Comparison of ENCODE assay signal across 14 cellular contexts in genomic region chr1:224300346-224300745, GRCh38. TPM values are rescaled to one million over a fixed set of nuclear protein-coding genes. Genes with fewer than 3 reads are reported as not detected.
DNase-seq lines count a peak whose midpoint lies in the region; FAIRE-seq and TF ChIP-seq lines count a peak whose summit lies in the region.
"Had no signal": no experiment of that assay in that cellular context is flagged by ENCODE, and none has a peak within 500 bp of the region (broad histone marks: within the 10 kb centered on the region; RNA-seq: fewer than 3 reads in every experiment).

No MANE protein-coding gene starts in this region.

- peaks cover 52% of the 10 kb centered on the region for H3K36me3 ChIP-seq in PC-9 (ENCODE audit: low read depth)
- peaks cover 12 to 26% of the 10 kb centered on the region in 2 experiments for H3K36me3 ChIP-seq in endothelial cell of umbilical vein (ENCODE audit: control insufficient read depth in 2 of 2, extremely low read depth in 1 of 2, insufficient read depth in 2 of 2, low read length in 2 of 2)

- in situ Hi-C loops in G401 (cut with HindIII; ENCODE audit: low sequenced_read_pairs): no loop called here

- DNase-seq in EL (peak; percentile 80), PC-9 (peak; percentile 25 to 80), endothelial cell of umbilical vein (ENCODE audit: low read depth, low spot score) (peak; percentile 66), renal cortical epithelial cell (ENCODE audit: low read depth) (peak; percentile 83), G401 (ENCODE audit: low spot score) (no peak), NCI-H1092 treated with DMSO at 0.1 percent for 48 hours (lab: John Stamatoyannopoulos, UW) (no peak), middle frontal gyrus (ENCODE audit: extremely low spot score, low spot score) (no peak)
- no peak for DNase-seq in activated effector memory CD4-positive, alpha-beta T cell treated with anti-CD3 and anti-CD28 coated beads, Interleukin-2, amount 50 U/mL, for 16 hours
- DNase-seq: activated CD8-positive, alpha-beta memory T cell treated with anti-CD3 and anti-CD28 coated beads, Interleukin-2, amount 10 ng/mL, durations not matched to agents 7 days and 5 days; anterior cingulate cortex; NCI-H1092; T-helper 17 cell had no signal

- no peak for TF ChIP-seq POLR2A in endothelial cell of umbilical vein (IDR thresholded peaks at IDR 0.05; ENCODE audit: low read depth, low read length)

- H3K27ac ChIP-seq in PC-9 (no peak overlapping the region), endothelial cell of umbilical vein (ENCODE audit: insufficient read depth, low read depth, low read length) (peak overlapping the region; percentile 41)

- TF ChIP-seq CTCF in PC-9 (conservative IDR thresholded peaks at IDR 0.05): no peak
- TF ChIP-seq CTCF in endothelial cell of umbilical vein (IDR thresholded peaks at IDR 0.05; ENCODE audit: extremely low read depth in 1 of 2, insufficient read depth in 1 of 2, low read depth in 1 of 2, low read length in 2 of 2): no peak

- H4K20me1 ChIP-seq in PC-9 (ENCODE audit: insufficient read depth) (no peaks in the 10 kb centered on the region; the same call in 1 of the 2 replicates), endothelial cell of umbilical vein (replicated peaks; ENCODE audit: control insufficient read depth, extremely low read depth, insufficient read depth, low read length) (no peaks in the 10 kb centered on the region)

- H3K4me2 ChIP-seq in PC-9 (no peak overlapping the region), endothelial cell of umbilical vein (ENCODE audit: insufficient read depth, low read length) (no peak overlapping the region)

- peak; percentile 87 for FAIRE-seq in endothelial cell of umbilical vein (lab: Jason Lieb, UNC)
- FAIRE-seq: G401.6 had no signal

- H3K27me3 ChIP-seq in PC-9 (ENCODE audit: insufficient read depth, low read depth): no peaks in the 10 kb centered on the region
- no peaks in the 10 kb centered on the region for H3K27me3 ChIP-seq in endothelial cell of umbilical vein (ENCODE audit: control insufficient read depth in 2 of 2, insufficient read depth in 2 of 2, low read length in 2 of 2)

- intact Hi-C loops in PC-9 (cut with micrococcal nuclease; ENCODE audit: unreplicated experiment) (no loop called here), endothelial cell of umbilical vein (cut with micrococcal nuclease) (no loop called here)

- no peaks in the 10 kb centered on the region for H3K9me2 ChIP-seq in PC-9 (ENCODE audit: insufficient read depth)

- dilution Hi-C loops in endothelial cell of umbilical vein (cut with MboI; ENCODE audit: extremely low pct_ligation_motif_present, low sequenced_read_pairs): no loop called here

- H3K9me3 ChIP-seq in PC-9 (ENCODE audit: insufficient read depth, low read depth) (no peaks in the 10 kb centered on the region), endothelial cell of umbilical vein (replicated peaks; ENCODE audit: control insufficient read depth, insufficient read depth, low read length) (no peaks in the 10 kb centered on the region)
- H3K9me3 ChIP-seq: HAP-1 had no signal

- POLR2A ChIA-PET in PC-9 (lab: Charles Lee; ENCODE audit: unreplicated experiment) (no interaction called here), endothelial cell of umbilical vein (lab: Charles Lee) (interaction anchor here (0.9 to 1.0 kb wide), 2 partner anchors 117 to 162 kb away, joined by 3 read pairs; partner anchors contain the start of gene DEGS1)

- BruUV-seq in PC-9 (replicated peaks; lab: Mats Ljungman, UMichigan) (no TSS peak), endothelial cell of umbilical vein (replicated peaks; lab: Mats Ljungman, UMichigan) (no TSS peak)

- CTCF ChIA-PET in PC-9 (lab: Charles Lee): interaction anchor here (1.1 kb wide), 1 partner anchor 622 kb away, joined by 3 read pairs; no protein-coding TSS in a partner anchor
- CTCF ChIA-PET in endothelial cell of umbilical vein (lab: Charles Lee): interaction anchor here (0.6 to 1.4 kb wide), 15 partner anchors 8 to 622 kb away, joined by 3 to 11 read pairs (median 4); partner anchors contain the start of genes DEGS1 and NVL

- H3K79me2 ChIP-seq in PC-9 (ENCODE audit: low read depth) (no peaks in the 10 kb centered on the region; the same call in 1 of the 2 replicates), endothelial cell of umbilical vein (ENCODE audit: control insufficient read depth, insufficient read depth, low read length) (no peaks in the 10 kb centered on the region)

- H2AFZ ChIP-seq in PC-9: no peak overlapping the region
- no peak overlapping the region for H2AFZ ChIP-seq in endothelial cell of umbilical vein (ENCODE audit: low read depth, low read length)

- no peaks in the 10 kb centered on the region for H3K9me1 ChIP-seq in endothelial cell of umbilical vein (replicated peaks; ENCODE audit: control insufficient read depth, extremely low read depth, insufficient read depth, low read length)

- H3K4me1 ChIP-seq in PC-9 (replicated peaks; ENCODE audit: insufficient read depth) (peaks cover 24% of the 10 kb centered on the region), endothelial cell of umbilical vein (ENCODE audit: control insufficient read depth, extremely low read depth, insufficient read depth, low read length) (peaks cover 5% of the 10 kb centered on the region)
- H3K4me1 ChIP-seq: HAP-1 had no signal

- H3K9ac ChIP-seq in endothelial cell of umbilical vein (replicated peaks; ENCODE audit: extremely low read depth, insufficient read depth, low read length): peak overlapping the region; percentile 11

- no peak overlapping the region for H3K4me3 ChIP-seq in PC-9
- H3K4me3 ChIP-seq in endothelial cell of umbilical vein (replicated peaks in 1 of 3; ENCODE audit: insufficient read depth in 1 of 3, low read depth in 1 of 3, low read length in 3 of 3): no peak overlapping the region
- H3K4me3 ChIP-seq: HAP-1 had no signal

- peaks cover 36% of the 10 kb centered on the region; the same call in 1 of the 2 replicates for H3F3A ChIP-seq in PC-9 (ENCODE audit: insufficient read depth, low read depth)

TF ChIP-seq in endothelial cell of umbilical vein, 7 proteins besides CTCF, POLR2A, EP300 and RAD21:
- peak; percentile 51 for TF ChIP-seq JUN (IDR thresholded peaks at IDR 0.05; ENCODE audit: borderline replicate concordance, insufficient read depth, insufficient read length, low read depth)
- TF ChIP-seq MYC (IDR thresholded peaks at IDR 0.05; ENCODE audit: low read depth, low read length): no peak
- peak; percentile 90 for TF ChIP-seq FOS (IDR thresholded peaks at IDR 0.05; ENCODE audit: borderline replicate concordance, insufficient read depth, low read length)

RNA-seq across cellular contexts. Expression of gene NVL, which starts 29.6 kb away (rescaled TPM):
- total RNA-seq in PC-9 (2021) (27.3 and 36.1 TPM in 2 replicates), endothelial cell of umbilical vein (30.3 and 35.6 TPM in 2 replicates), renal cortical epithelial cell (32.1 and 33.3 TPM in 2 replicates)
- 11.9 and 16.7 TPM in 2 replicates for polyA plus RNA-seq in endothelial cell of umbilical vein
- polyA plus RNA-seq in endothelial cell of umbilical vein (2011; cell fraction: cytosol; rRNA removed): 19.3 and 21.0 TPM in 2 replicates
- polyA plus RNA-seq in endothelial cell of umbilical vein (2011; cell fraction: nucleus; rRNA removed): 68.1 and 72.4 TPM in 2 replicates
- polyA plus RNA-seq in endothelial cell of umbilical vein (2012): 15.2 and 18.9 TPM in 2 replicates
- polyA minus RNA-seq in endothelial cell of umbilical vein: 19.1 and 23.0 TPM in 2 replicates
- polyA minus RNA-seq in endothelial cell of umbilical vein (2011; cell fraction: cytosol; rRNA and poly(A)+ RNA removed): 30.0 TPM
- 31.5 and 43.9 TPM in 2 replicates for polyA minus RNA-seq in endothelial cell of umbilical vein (2011; cell fraction: nucleus; rRNA and poly(A)+ RNA removed)
- total RNA-seq in G401 (2014; rRNA removed; shearing (Covaris generic)): 81.5 and 102 TPM in 2 replicates

RNA-seq across cellular contexts. Expression of gene CNIH4, which starts 56.3 kb away (rescaled TPM):
- total RNA-seq in PC-9 (2021): 86.2 and 93.8 TPM in 2 replicates
- total RNA-seq in endothelial cell of umbilical vein: 74.9 and 84.8 TPM in 2 replicates
- polyA plus RNA-seq in endothelial cell of umbilical vein: 106 and 118 TPM in 2 replicates
- 53.5 and 60.5 TPM in 2 replicates for polyA plus RNA-seq in endothelial cell of umbilical vein (2011; cell fraction: cytosol; rRNA removed)
- polyA plus RNA-seq in endothelial cell of umbilical vein (2011; cell fraction: nucleus; rRNA removed): 26.8 and 32.4 TPM in 2 replicates
- polyA plus RNA-seq in endothelial cell of umbilical vein (2012): 104 and 118 TPM in 2 replicates
- polyA minus RNA-seq in endothelial cell of umbilical vein: 84.4 and 106 TPM in 2 replicates
- 10.7 TPM for polyA minus RNA-seq in endothelial cell of umbilical vein (2011; cell fraction: cytosol; rRNA and poly(A)+ RNA removed)
- 15.3 and 16.5 TPM in 2 replicates for polyA minus RNA-seq in endothelial cell of umbilical vein (2011; cell fraction: nucleus; rRNA and poly(A)+ RNA removed)
- total RNA-seq in renal cortical epithelial cell: 77.0 and 122 TPM in 2 replicates
- 110 and 140 TPM in 2 replicates for total RNA-seq in G401 (2014; rRNA removed; shearing (Covaris generic))

Comparison
In these comparisons a context has a peak if more than half of its experiments do, and no peak if none do; other contexts are left out.
1. DNase-seq: peak in EL (single experiment), PC-9 (2 of 2), endothelial cell of umbilical vein (single experiment) and renal cortical epithelial cell (single experiment); none in G401 (single experiment), NCI-H1092 treated with DMSO at 0.1 percent for 48 hours (single experiment), middle frontal gyrus (single experiment) and activated effector memory CD4-positive, alpha-beta T cell treated with anti-CD3 and anti-CD28 coated beads, Interleukin-2, amount 50 U/mL, for 16 hours (single experiment).